10 cellular contexts compared by ENCODE assay signal in genomic region chr13:46296465-46296822, GRCh38.
DNase-seq lines count a peak whose midpoint lies in the region; ATAC-seq and TF ChIP-seq lines count a peak whose summit lies in the region.
"Had no signal": no experiment of that assay in that cellular context is flagged by ENCODE, and none has a peak within 500 bp of the region (broad histone marks: within the 10 kb centered on the region; RNA-seq: fewer than 3 reads in every experiment).

No MANE protein-coding gene starts in this region.

- TF ChIP-seq CTCF in SK-N-SH (IDR thresholded peaks at IDR 0.05) (no peak), MCF 10A (IDR thresholded peaks at IDR 0.05; ENCODE audit: unreplicated experiment) (no peak), spleen (IDR thresholded peaks at IDR 0.05 in 8 of 11, conservative IDR thresholded peaks at IDR 0.05 in 3 of 11) (no peak)

- TF ChIP-seq EP300 in SK-N-SH (IDR thresholded peaks at IDR 0.05; ENCODE audit: borderline replicate concordance in 1 of 2, low read depth in 1 of 2, low read length in 1 of 2), result no peak

- H3K4me3 Mint-ChIP-seq in IgD-negative memory B cell (no peak overlapping the region), MCF 10A (ENCODE audit: unreplicated experiment) (no peak overlapping the region)

- no peak for ATAC-seq in SK-N-SH treated with all-trans-retinoic acid at 6 μM for 48 hours

- intact Hi-C loops in MCF 10A (cut with micrococcal nuclease), result no loop called here
- intact Hi-C loops in spleen (cut with DNase I; ENCODE audit: low total_unique reads), result no loop called here

- H3K4me2 ChIP-seq in SK-N-SH, result peak overlapping the region; percentile 51; the same call in 1 of the 2 replicates

- TSS peak; percentile 64 for BruUV-seq in MCF 10A (replicated peaks; lab: Mats Ljungman, UMichigan)

- no peaks in the 10 kb centered on the region for H3K9me3 ChIP-seq in SK-N-SH
- H3K9me3 ChIP-seq in spleen, result peaks cover 0 to 10% (median 2%) of the 10 kb centered on the region in 8 donors

- H3K27me3 ChIP-seq in SK-N-SH (ENCODE audit: insufficient read depth), result no peaks in the 10 kb centered on the region
- H3K27me3 ChIP-seq in spleen (replicated peaks in 1 of 7), result no peaks in the 10 kb centered on the region
- H3K27me3 ChIP-seq: right atrium auricular region had no signal

- no peak for DNase-seq in SK-N-SH
- no peak for DNase-seq in MCF 10A (ENCODE audit: unreplicated experiment)
- no peak for DNase-seq in spleen
- no peak for DNase-seq in NCI-H446 (lab: John Stamatoyannopoulos, UW)
- no peak for DNase-seq in NCI-H2029 treated with DMSO at 0.1 percent for 48 hours (lab: John Stamatoyannopoulos, UW)
- DNase-seq in NCI-H2081 treated with DMSO at 0.1 percent for 48 hours (lab: John Stamatoyannopoulos, UW), result no peak

- no peak for TF ChIP-seq POLR2A in spleen (IDR thresholded peaks at IDR 0.05)

- H3F3A ChIP-seq in SK-N-SH (replicated peaks; ENCODE audit: insufficient read depth), result peaks cover 23% of the 10 kb centered on the region

- POLR2A ChIA-PET in SK-N-SH (lab: Yijun Ruan, JAX), result no interaction called here
- POLR2A ChIA-PET in MCF 10A (lab: Yijun Ruan, JAX), result interaction anchor here (0.7 to 1.3 kb wide), 5 partner anchors 9 to 128 kb away, joined by 3 to 5 read pairs (median 3); no protein-coding TSS in a partner anchor

- no peaks in the 10 kb centered on the region for H3K9me2 ChIP-seq in SK-N-SH

- peak overlapping the region; percentile 42; the same call in 1 of the 2 replicates for H2AFZ ChIP-seq in SK-N-SH (ENCODE audit: low read depth)

- H3K27me3 Mint-ChIP-seq in IgD-negative memory B cell (peaks cover 4% of the 10 kb centered on the region), MCF 10A (ENCODE audit: insufficient read depth, unreplicated experiment) (no peaks in the 10 kb centered on the region)

- H3K27ac ChIP-seq in SK-N-SH (ENCODE audit: low read depth in 2 of 2, low read length in 1 of 2) (peak overlapping the region in 1 of 2 experiments; percentile 84; a peak in 2 of 4 replicates), spleen (peak overlapping the region; percentile 49 to 89 (median 80))
- H3K27ac ChIP-seq: 22Rv1 had no signal

- peaks cover 6 to 17% (median 9%) of the 10 kb centered on the region in 3 donors for H3K4me1 Mint-ChIP-seq in IgD-negative memory B cell
- H3K4me1 Mint-ChIP-seq in MCF 10A (ENCODE audit: insufficient read depth, unreplicated experiment), result peaks cover 21% of the 10 kb centered on the region

- H3K9ac ChIP-seq in SK-N-SH, result peak overlapping the region; percentile 23; the same call in 1 of the 2 replicates

- 77% methylated on average over 2 of the region's 2 CpGs for WGBS in SK-N-SH (ENCODE audit: low lambda C conversion rate)
- 75 to 94% (median 77%) methylated on average over 2 of the region's 2 CpGs for WGBS in spleen, 5 donors

- CTCF ChIA-PET in SK-N-SH (lab: Yijun Ruan, JAX) (interaction anchor here (0.9 kb wide), 1 partner anchor 33 kb away, joined by 3 read pairs; no protein-coding TSS in a partner anchor), MCF 10A (lab: Yijun Ruan, JAX) (interaction anchor here (0.8 to 1.4 kb wide), 2 partner anchors 9 to 20 kb away, joined by 3 to 4 read pairs; no protein-coding TSS in a partner anchor)

- H3K9me3 Mint-ChIP-seq in IgD-negative memory B cell (peaks cover 0 to 11% (median 3%) of the 10 kb centered on the region in 3 donors), MCF 10A (ENCODE audit: unreplicated experiment) (peaks cover 8% of the 10 kb centered on the region)

- TF ChIP-seq RAD21 in SK-N-SH (IDR thresholded peaks at IDR 0.05; ENCODE audit: low read length), result no peak

- H3K27ac Mint-ChIP-seq in IgD-negative memory B cell, result peak overlapping the region in 2 of 3 donors; percentile 44 to 85
- peak overlapping the region; percentile 95 for H3K27ac Mint-ChIP-seq in MCF 10A (ENCODE audit: low read depth, unreplicated experiment)

- H3K36me3 ChIP-seq in SK-N-SH (replicated peaks in 1 of 2; ENCODE audit: control insufficient read depth in 1 of 2, insufficient read depth in 2 of 2, low read length in 1 of 2) (no peaks in the 10 kb centered on the region), spleen (no peaks in the 10 kb centered on the region)
- H3K36me3 ChIP-seq: right atrium auricular region had no signal

- H3K36me3 Mint-ChIP-seq in IgD-negative memory B cell (peaks cover 3% of the 10 kb centered on the region), MCF 10A (ENCODE audit: insufficient read depth, unreplicated experiment) (no peaks in the 10 kb centered on the region)

- H3K79me2 ChIP-seq in SK-N-SH (ENCODE audit: insufficient read depth), result no peaks in the 10 kb centered on the region

- H3K4me3 ChIP-seq in SK-N-SH (ENCODE audit: low read depth in 2 of 2, low read length in 1 of 2) (no peak overlapping the region), spleen (peak overlapping the region in 1 of 8 donors; percentile 45)
- H3K4me3 ChIP-seq: right atrium auricular region had no signal

- H3K4me1 ChIP-seq in SK-N-SH (ENCODE audit: control insufficient read depth in 1 of 2, insufficient read depth in 2 of 2, low read depth in 1 of 2, low read length in 1 of 2), result peaks cover 0 to 31% of the 10 kb centered on the region in 2 experiments; a peak in 2 of 4 replicates
- peaks cover 24 to 52% (median 39%) of the 10 kb centered on the region in 6 donors for H3K4me1 ChIP-seq in spleen

- H4K20me1 ChIP-seq in SK-N-SH (ENCODE audit: insufficient read depth), result no peaks in the 10 kb centered on the region

TF ChIP-seq in SK-N-SH, 30 proteins besides CTCF, POLR2A, EP300 and RAD21 (continues in another document):
- TF ChIP-seq POLR2AphosphoS5 (IDR thresholded peaks at IDR 0.05; ENCODE audit: low read depth, low read length) (no peak), RCOR1 (IDR thresholded peaks at IDR 0.05; ENCODE audit: low read length) (no peak), GATA2 (CRISPR knock-in tag; IDR thresholded peaks at IDR 0.05) (no peak), RXRA (IDR thresholded peaks at IDR 0.05; ENCODE audit: borderline replicate concordance, low read depth) (no peak), TEAD4 (IDR thresholded peaks at IDR 0.05; ENCODE audit: borderline replicate concordance, insufficient read depth) (no peak), FOSL2 (IDR thresholded peaks at IDR 0.05; ENCODE audit: borderline replicate concordance, low read depth) (no peak)
- TF ChIP-seq, protein P1, sequence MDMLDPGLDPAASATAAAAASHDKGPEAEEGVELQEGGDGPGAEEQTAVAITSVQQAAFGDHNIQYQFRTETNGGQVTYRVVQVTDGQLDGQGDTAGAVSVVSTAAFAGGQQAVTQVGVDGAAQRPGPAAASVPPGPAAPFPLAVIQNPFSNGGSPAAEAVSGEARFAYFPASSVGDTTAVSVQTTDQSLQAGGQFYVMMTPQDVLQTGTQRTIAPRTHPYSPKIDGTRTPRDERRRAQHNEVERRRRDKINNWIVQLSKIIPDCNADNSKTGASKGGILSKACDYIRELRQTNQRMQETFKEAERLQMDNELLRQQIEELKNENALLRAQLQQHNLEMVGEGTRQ (IDR thresholded peaks at IDR 0.05; ENCODE audit: borderline replicate concordance, low read depth, low read length), result no peak
- TF ChIP-seq, protein P2, sequence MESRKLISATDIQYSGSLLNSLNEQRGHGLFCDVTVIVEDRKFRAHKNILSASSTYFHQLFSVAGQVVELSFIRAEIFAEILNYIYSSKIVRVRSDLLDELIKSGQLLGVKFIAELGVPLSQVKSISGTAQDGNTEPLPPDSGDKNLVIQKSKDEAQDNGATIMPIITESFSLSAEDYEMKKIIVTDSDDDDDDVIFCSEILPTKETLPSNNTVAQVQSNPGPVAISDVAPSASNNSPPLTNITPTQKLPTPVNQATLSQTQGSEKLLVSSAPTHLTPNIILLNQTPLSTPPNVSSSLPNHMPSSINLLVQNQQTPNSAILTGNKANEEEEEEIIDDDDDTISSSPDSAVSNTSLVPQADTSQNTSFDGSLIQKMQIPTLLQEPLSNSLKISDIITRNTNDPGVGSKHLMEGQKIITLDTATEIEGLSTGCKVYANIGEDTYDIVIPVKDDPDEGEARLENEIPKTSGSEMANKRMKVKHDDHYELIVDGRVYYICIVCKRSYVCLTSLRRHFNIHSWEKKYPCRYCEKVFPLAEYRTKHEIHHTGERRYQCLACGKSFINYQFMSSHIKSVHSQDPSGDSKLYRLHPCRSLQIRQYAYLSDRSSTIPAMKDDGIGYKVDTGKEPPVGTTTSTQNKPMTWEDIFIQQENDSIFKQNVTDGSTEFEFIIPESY (IDR thresholded peaks at IDR 0.05; ENCODE audit: borderline replicate concordance, low read depth), result no peak

TF ChIP-seq in SK-N-SH treated with all-trans-retinoic acid at 6 μM for 48 hours, 23 proteins besides CTCF, POLR2A, EP300 and RAD21:
- TF ChIP-seq, protein P3, sequence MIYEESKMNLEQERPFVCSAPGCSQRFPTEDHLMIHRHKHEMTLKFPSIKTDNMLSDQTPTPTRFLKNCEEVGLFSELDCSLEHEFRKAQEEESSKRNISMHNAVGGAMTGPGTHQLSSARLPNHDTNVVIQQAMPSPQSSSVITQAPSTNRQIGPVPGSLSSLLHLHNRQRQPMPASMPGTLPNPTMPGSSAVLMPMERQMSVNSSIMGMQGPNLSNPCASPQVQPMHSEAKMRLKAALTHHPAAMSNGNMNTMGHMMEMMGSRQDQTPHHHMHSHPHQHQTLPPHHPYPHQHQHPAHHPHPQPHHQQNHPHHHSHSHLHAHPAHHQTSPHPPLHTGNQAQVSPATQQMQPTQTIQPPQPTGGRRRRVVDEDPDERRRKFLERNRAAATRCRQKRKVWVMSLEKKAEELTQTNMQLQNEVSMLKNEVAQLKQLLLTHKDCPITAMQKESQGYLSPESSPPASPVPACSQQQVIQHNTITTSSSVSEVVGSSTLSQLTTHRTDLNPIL (CRISPR knock-in tag; IDR thresholded peaks at IDR 0.05; ENCODE audit: low read depth), result no peak
- TF ChIP-seq ZNF70 (CRISPR knock-in tag; IDR thresholded peaks at IDR 0.05) (no peak), ZNF8 (CRISPR knock-in tag; IDR thresholded peaks at IDR 0.05) (no peak), RARB (CRISPR knock-in tag; IDR thresholded peaks at IDR 0.05) (no peak)
- TF ChIP-seq, protein P4, sequence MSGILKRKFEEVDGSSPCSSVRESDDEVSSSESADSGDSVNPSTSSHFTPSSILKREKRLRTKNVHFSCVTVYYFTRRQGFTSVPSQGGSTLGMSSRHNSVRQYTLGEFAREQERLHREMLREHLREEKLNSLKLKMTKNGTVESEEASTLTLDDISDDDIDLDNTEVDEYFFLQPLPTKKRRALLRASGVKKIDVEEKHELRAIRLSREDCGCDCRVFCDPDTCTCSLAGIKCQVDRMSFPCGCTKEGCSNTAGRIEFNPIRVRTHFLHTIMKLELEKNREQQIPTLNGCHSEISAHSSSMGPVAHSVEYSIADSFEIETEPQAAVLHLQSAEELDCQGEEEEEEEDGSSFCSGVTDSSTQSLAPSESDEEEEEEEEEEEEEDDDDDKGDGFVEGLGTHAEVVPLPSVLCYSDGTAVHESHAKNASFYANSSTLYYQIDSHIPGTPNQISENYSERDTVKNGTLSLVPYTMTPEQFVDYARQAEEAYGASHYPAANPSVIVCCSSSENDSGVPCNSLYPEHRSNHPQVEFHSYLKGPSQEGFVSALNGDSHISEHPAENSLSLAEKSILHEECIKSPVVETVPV (CRISPR knock-in tag; IDR thresholded peaks at IDR 0.05), result no peak
